In genomic region chr2:144905956-144906355, GRCh38 we compare ENCODE assay signal across 11 cellular contexts.
"Had no signal": no experiment of that assay in that cellular context is flagged by ENCODE, and none has a peak within 500 bp of the region (broad histone marks: within the 10 kb centered on the region; RNA-seq: fewer than 3 reads in every experiment).

No MANE protein-coding gene starts in this region.

- H3K4me2 ChIP-seq: GM23338 had no signal

- H3K27ac Mint-ChIP-seq: GM23338, H9, HFFc6 had no signal

- DNase-seq: GM23248, GOT3, H7, H9, HCEC 1CT, HFFc6 had no signal

- H3K4me3 Mint-ChIP-seq: GM23338, H9, HFFc6 had no signal

- H3K9ac ChIP-seq: GM23248 had no signal

- H3K9me3 ChIP-seq: HAP-1 had no signal

- H3K36me3 ChIP-seq: HAP-1 had no signal

- H2AFZ ChIP-seq: GM23248, GM23338 had no signal

- H3K27ac ChIP-seq: GM23248 had no signal

- FAIRE-seq: H1, H54 had no signal

- H3K4me1 ChIP-seq: HAP-1 had no signal

- H3K4me3 ChIP-seq: GM23248, GM23338, HAP-1 had no signal

- ATAC-seq: GM23338, HCT116 had no signal
